ENCODE assay signal across 20 cellular contexts in genomic region chr11:41878158-41878557, GRCh38.
DNase-seq lines count a peak whose midpoint lies in the region; ATAC-seq and TF ChIP-seq lines count a peak whose summit lies in the region.
"Had no signal": no experiment of that assay in that cellular context is flagged by ENCODE, and none has a peak within 500 bp of the region (broad histone marks: within the 10 kb centered on the region; RNA-seq: fewer than 3 reads in every experiment).

No MANE protein-coding gene starts in this region.

- H3K9me2 ChIP-seq in PC-3 (replicated peaks; ENCODE audit: low read length): no peaks in the 10 kb centered on the region

- CTCF ChIA-PET in PC-3 (lab: Charles Lee): no interaction called here

- H3F3A ChIP-seq in PC-3 (ENCODE audit: low read length, unreplicated experiment) (peaks cover 3% of the 10 kb centered on the region), neural progenitor cell (ENCODE audit: low read depth) (no peaks in the 10 kb centered on the region)

- no peak overlapping the region for H3K27ac Mint-ChIP-seq in neural progenitor cell

- H3K9me3 Mint-ChIP-seq in neural progenitor cell: no peaks in the 10 kb centered on the region

- H3K79me2 ChIP-seq in PC-3 (ENCODE audit: low read length): no peaks in the 10 kb centered on the region
- no peaks in the 10 kb centered on the region for H3K79me2 ChIP-seq in neural progenitor cell (ENCODE audit: low read depth)

- peak; percentile 29 for DNase-seq in AG10803 (ENCODE audit: low read depth)
- peak; percentile 67 for DNase-seq in PC-3
- DNase-seq in epithelial cell of prostate (ENCODE audit: low read depth, low spot score): no peak
- DNase-seq in neural progenitor cell (ENCODE audit: low spot score): no peak
- DNase-seq in GF-D8 (lab: John Stamatoyannopoulos, UW): no peak
- DNase-seq in NCI-H345 treated with DMSO at 0.1 percent for 48 hours (lab: John Stamatoyannopoulos, UW; ENCODE audit: unreplicated experiment): no peak
- no peak for DNase-seq in activated CD4-positive, alpha-beta T cell treated with anti-CD3 and anti-CD28 coated beads, Interleukin-2, amount 50 U/mL, for 48 hours
- DNase-seq: DMS 273 treated with DMSO at 0.1 percent for 48 hours, EL, MV-4-11, NCI-H1417, NCI-H1930, NCI-H2171, NCI-H446 treated with DMSO at 0.1 percent for 48 hours, OCI-M1, RPMI8226, SJCRH30 had no signal

- no peaks in the 10 kb centered on the region for H3K4me1 Mint-ChIP-seq in neural progenitor cell

- H3K27ac ChIP-seq in PC-3 (ENCODE audit: low read length) (peak overlapping the region; percentile 92), epithelial cell of prostate (peak overlapping the region; percentile 47), neural progenitor cell (no peak overlapping the region)
- H3K27ac ChIP-seq: C4-2B, SJCRH30 had no signal

- no peak overlapping the region for H2AFZ ChIP-seq in PC-3 (ENCODE audit: low read length)
- H2AFZ ChIP-seq in neural progenitor cell (replicated peaks): peak overlapping the region; percentile 31

- no peaks in the 10 kb centered on the region for H3K36me3 Mint-ChIP-seq in neural progenitor cell

- H3K4me3 Mint-ChIP-seq in neural progenitor cell: no peak overlapping the region

- BruUV-seq in PC-3 (replicated peaks; lab: Mats Ljungman, UMichigan): no TSS peak

- H3K9me3 ChIP-seq in PC-3 (ENCODE audit: low read length) (no peaks in the 10 kb centered on the region), neural progenitor cell (ENCODE audit: low read depth) (no peaks in the 10 kb centered on the region)
- H3K9me3 ChIP-seq: SJCRH30 had no signal

- ATAC-seq in PC-3 (no peak), GM19467 (IDR thresholded peaks at IDR 0.05; ENCODE audit: unreplicated experiment) (no peak)
- ATAC-seq: HCT116 had no signal

- no peaks in the 10 kb centered on the region for H3K27me3 Mint-ChIP-seq in neural progenitor cell (ENCODE audit: insufficient read depth, low read depth)

- H3K4me3 ChIP-seq in AG10803 (ENCODE audit: low read length) (no peak overlapping the region), PC-3 (ENCODE audit: low read length) (no peak overlapping the region), neural progenitor cell (no peak overlapping the region)
- H3K4me3 ChIP-seq: SJCRH30 had no signal

- no peaks in the 10 kb centered on the region for H3K27me3 ChIP-seq in PC-3 (ENCODE audit: low read length)
- no peaks in the 10 kb centered on the region for H3K27me3 ChIP-seq in neural progenitor cell
- H3K27me3 ChIP-seq: SJCRH30 had no signal

- peak overlapping the region; percentile 69 for H3K9ac ChIP-seq in PC-3 (ENCODE audit: low read length)
- no peak overlapping the region for H3K9ac ChIP-seq in neural progenitor cell

- POLR2A ChIA-PET in PC-3 (lab: Charles Lee; ENCODE audit: unreplicated experiment): no interaction called here

- peaks cover 24% of the 10 kb centered on the region for H3K4me1 ChIP-seq in PC-3 (ENCODE audit: insufficient read depth, low read length)
- no peaks in the 10 kb centered on the region for H3K4me1 ChIP-seq in neural progenitor cell
- H3K4me1 ChIP-seq: SJCRH30 had no signal

- intact Hi-C loops in PC-3 (cut with micrococcal nuclease): no loop called here

- no peak for TF ChIP-seq CTCF in AG10803 (conservative IDR thresholded peaks at IDR 0.05; ENCODE audit: low read length)
- TF ChIP-seq CTCF in PC-3 (conservative IDR thresholded peaks at IDR 0.05; ENCODE audit: low read depth, low read length): no peak
- no peak for TF ChIP-seq CTCF in neural progenitor cell (IDR thresholded peaks at IDR 0.05)

- H3K36me3 ChIP-seq in PC-3 (ENCODE audit: low read depth, low read length) (no peaks in the 10 kb centered on the region), neural progenitor cell (no peaks in the 10 kb centered on the region)
- H3K36me3 ChIP-seq: SJCRH30 had no signal

- H4K20me1 ChIP-seq in PC-3 (ENCODE audit: low read length) (no peaks in the 10 kb centered on the region), neural progenitor cell (ENCODE audit: low read depth) (no peaks in the 10 kb centered on the region)

- 0 out of 2 replicates have a peak overlapping the region, but pooled peaks have one; percentile 1 for H3K4me2 ChIP-seq in PC-3 (ENCODE audit: low read length)
- no peak overlapping the region for H3K4me2 ChIP-seq in neural progenitor cell

Comparison
In these comparisons a context has a peak if more than half of its experiments do, and no peak if none do; other contexts are left out.
1. DNase-seq: peak in AG10803 (single experiment) and PC-3 (single experiment); none in epithelial cell of prostate (single experiment), neural progenitor cell (single experiment), GF-D8 (single experiment), NCI-H345 treated with DMSO at 0.1 percent for 48 hours (single experiment) and activated CD4-positive, alpha-beta T cell treated with anti-CD3 and anti-CD28 coated beads, Interleukin-2, amount 50 U/mL, for 48 hours (0 of 2).